In the genomic region with DNA sequence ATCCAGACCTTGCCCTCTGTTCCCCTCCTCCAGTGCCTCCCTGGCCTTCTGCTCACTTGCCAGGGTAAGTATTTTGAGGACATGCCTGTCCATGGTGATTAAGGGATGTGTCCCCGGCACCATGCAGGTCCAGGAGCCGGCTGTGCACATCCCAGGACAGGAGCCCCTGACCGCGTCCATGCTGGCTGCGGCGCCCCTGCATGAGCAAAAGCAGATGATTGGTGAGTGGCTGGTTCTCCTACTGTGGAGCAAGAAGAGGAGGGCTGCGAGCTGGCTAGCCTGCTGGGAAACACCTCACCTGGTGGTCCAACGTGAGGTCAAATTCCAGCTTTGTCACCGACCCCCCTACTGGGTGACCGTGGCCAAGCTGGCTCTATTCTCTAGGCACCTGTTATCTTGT, we compare ENCODE assay signal across 18 cellular contexts. TPM values are rescaled to one million over a fixed set of nuclear protein-coding genes. Genes with fewer than 3 reads are reported as not detected.
A peak's percentile ranks its signal among the peaks of the same experiment; 100 is the strongest.
DNase-seq lines count a peak whose midpoint lies in the region; ATAC-seq, FAIRE-seq and TF ChIP-seq lines count a peak whose summit lies in the region.
"Had no signal": no experiment of that assay in that cellular context is flagged by ENCODE, and none has a peak within 500 bp of the region (broad histone marks: within the 10 kb centered on the region; RNA-seq: fewer than 3 reads in every experiment).

No MANE protein-coding gene starts in this region.

- BruUV-seq in HepG2 (replicated peaks; lab: Mats Ljungman, UMichigan): no TSS peak

- TF ChIP-seq RAD21 in HepG2 (CRISPR knock-in tag; IDR thresholded peaks at IDR 0.05): no peak

- H3K79me2 ChIP-seq in HepG2 (ENCODE audit: insufficient read depth, low read length): no peaks in the 10 kb centered on the region

- H3K36me3 ChIP-seq in HepG2 (replicated peaks in 1 of 2; ENCODE audit: control insufficient read depth in 1 of 2, insufficient read depth in 2 of 2, low read length in 2 of 2) (peaks cover 43 to 86% of the 10 kb centered on the region in 2 experiments), right lobe of liver (peaks cover 0 to 13% (median 2%) of the 10 kb centered on the region in 4 donors), adrenal gland (replicated peaks in 1 of 2) (peaks cover 0 to 8% of the 10 kb centered on the region in 2 donors)

- H3K27me3 ChIP-seq in HepG2 (ENCODE audit: control insufficient read depth in 1 of 2, insufficient read depth in 2 of 2, low read length in 2 of 2) (no peaks in the 10 kb centered on the region), right lobe of liver (no peaks in the 10 kb centered on the region), adrenal gland (no peaks in the 10 kb centered on the region)

- ATAC-seq in HepG2 (no peak), right lobe of liver (no peak), GM19395 (IDR thresholded peaks at IDR 0.05; ENCODE audit: unreplicated experiment) (no peak)
- ATAC-seq in stimulated activated naive B cell treated with anti-CD40 and anti-IgM and Interleukin-4, amounts not matched to agents 10 μg/mL and 1 μg/mL and 100 μg/mL, for 72 hours (replicated peaks): no peak
- ATAC-seq: HCT116 had no signal

- H3K9ac ChIP-seq in HepG2 (ENCODE audit: insufficient read depth, low read depth, low read length): no peak overlapping the region
- H3K9ac ChIP-seq: GM23248 had no signal

- H3K9me3 ChIP-seq in HepG2 (ENCODE audit: low read length) (no peaks in the 10 kb centered on the region), right lobe of liver (no peaks in the 10 kb centered on the region), adrenal gland (replicated peaks in 1 of 3) (no peaks in the 10 kb centered on the region)

- H4K20me1 ChIP-seq in HepG2 (ENCODE audit: insufficient read depth, low read length): no peaks in the 10 kb centered on the region

- H2AFZ ChIP-seq in HepG2 (ENCODE audit: low read length): no peak overlapping the region
- H2AFZ ChIP-seq: GM23248 had no signal

- intact Hi-C loops in HepG2 (cut with micrococcal nuclease; ENCODE audit: unreplicated experiment): no loop called here
- intact Hi-C loops in right lobe of liver (cut with DNase I): no loop called here
- intact Hi-C loops in adrenal gland (cut with DNase I): no loop called here

- 93% methylated on average over 10 of the region's 10 CpGs for WGBS in HepG2 (ENCODE audit: low lambda C conversion rate)
- WGBS in right lobe of liver (ENCODE audit: insufficient coverage, low coverage, low lambda C conversion rate, missing lambda C conversion rate): 100% methylated on average over 1 of the region's 10 CpGs
- WGBS in adrenal gland, 4 donors: 94 to 100% (median 97%) methylated on average over 4 to 10 of the region's 10 CpGs

- TF ChIP-seq EP300 in HepG2 (IDR thresholded peaks at IDR 0.05; ENCODE audit: low read depth in 2 of 2, low read length in 2 of 2) (no peak), HepG2 (CRISPR knock-in tag; IDR thresholded peaks at IDR 0.05; ENCODE audit: borderline replicate concordance) (no peak)

- H3K27me3 Mint-ChIP-seq in nephron progenitor cell (ENCODE audit: low read depth, poor library complexity): no peaks in the 10 kb centered on the region
- no peaks in the 10 kb centered on the region for H3K27me3 Mint-ChIP-seq in stimulated activated naive B cell treated with anti-CD40 and anti-IgM and Interleukin-4, amounts not matched to agents 10 μg/mL and 1 μg/mL and 100 μg/mL, for 72 hours
- H3K27me3 Mint-ChIP-seq: CD4-positive, alpha-beta memory T cell had no signal

- DNase-seq in HepG2 (ENCODE audit: low spot score): no peak
- DNase-seq in right lobe of liver: no peak
- DNase-seq in nephron progenitor cell: no peak
- DNase-seq in stimulated activated naive B cell treated with anti-CD40 and anti-IgM and Interleukin-4, amounts not matched to agents 10 μg/mL and 1 μg/mL and 100 μg/mL, for 72 hours: no peak
- no peak for DNase-seq in adrenal gland
- DNase-seq: C1 segment of cervical spinal cord; Calu3; CD4-positive, alpha-beta memory T cell; COR-L47; DMS53; DMS79 treated with DMSO at 0.1 percent for 48 hours; GF-D8; GM23248; H9 had no signal

- TF ChIP-seq POLR2A in HepG2 (IDR thresholded peaks at IDR 0.05; ENCODE audit: insufficient read depth in 1 of 2, low read depth in 2 of 2, low read length in 2 of 2) (no peak), right lobe of liver (IDR thresholded peaks at IDR 0.05) (no peak), adrenal gland (IDR thresholded peaks at IDR 0.05) (no peak)

- peaks cover 26% of the 10 kb centered on the region for H3K36me3 Mint-ChIP-seq in nephron progenitor cell (ENCODE audit: low read depth)
- H3K36me3 Mint-ChIP-seq in stimulated activated naive B cell treated with anti-CD40 and anti-IgM and Interleukin-4, amounts not matched to agents 10 μg/mL and 1 μg/mL and 100 μg/mL, for 72 hours: peaks cover 40 to 64% of the 10 kb centered on the region in 2 donors

- H3K9me3 Mint-ChIP-seq in nephron progenitor cell: no peaks in the 10 kb centered on the region
- H3K9me3 Mint-ChIP-seq in stimulated activated naive B cell treated with anti-CD40 and anti-IgM and Interleukin-4, amounts not matched to agents 10 μg/mL and 1 μg/mL and 100 μg/mL, for 72 hours: no peaks in the 10 kb centered on the region
- H3K9me3 Mint-ChIP-seq: CD4-positive, alpha-beta memory T cell; H9 had no signal

- FAIRE-seq in HepG2 (lab: Jason Lieb, UNC): no peak
- FAIRE-seq: GM12892, H1 had no signal

- peak overlapping the region; percentile 71 for H3K27ac Mint-ChIP-seq in nephron progenitor cell
- peak overlapping the region; percentile 43 for H3K27ac Mint-ChIP-seq in stimulated activated naive B cell treated with anti-CD40 and anti-IgM and Interleukin-4, amounts not matched to agents 10 μg/mL and 1 μg/mL and 100 μg/mL, for 72 hours

- H3K4me3 ChIP-seq in HepG2 (replicated peaks in 1 of 3; ENCODE audit: insufficient read depth in 1 of 3, low read depth in 2 of 3, low read length in 3 of 3): no peak overlapping the region
- H3K4me3 ChIP-seq in right lobe of liver: no peak overlapping the region
- no peak overlapping the region for H3K4me3 ChIP-seq in adrenal gland
- H3K4me3 ChIP-seq: GM23248 had no signal

- POLR2A ChIA-PET in HepG2 (lab: Yijun Ruan, JAX): no interaction called here

- CTCF ChIA-PET in HepG2 (lab: Yijun Ruan, JAX; ENCODE audit: low intra/inter-chr PET ratio, low total read pairs): no interaction called here

- no peak overlapping the region for H3K4me3 Mint-ChIP-seq in nephron progenitor cell
- H3K4me3 Mint-ChIP-seq in stimulated activated naive B cell treated with anti-CD40 and anti-IgM and Interleukin-4, amounts not matched to agents 10 μg/mL and 1 μg/mL and 100 μg/mL, for 72 hours: no peak overlapping the region
- H3K4me3 Mint-ChIP-seq: CD4-positive, alpha-beta memory T cell; H9 had no signal

- no peaks in the 10 kb centered on the region for H3K4me1 ChIP-seq in HepG2 (ENCODE audit: insufficient read depth, low read length)
- no peaks in the 10 kb centered on the region for H3K4me1 ChIP-seq in right lobe of liver
- H3K4me1 ChIP-seq in adrenal gland (replicated peaks in 1 of 2): no peaks in the 10 kb centered on the region

- in situ Hi-C loops in HepG2 (cut with HindIII; ENCODE audit: extremely low pct_ligation_motif_present, low pct_unique_long_range_greater_than_20kb): no loop called here

- no peak for TF ChIP-seq CTCF in HepG2 (CRISPR knock-in tag; IDR thresholded peaks at IDR 0.05)
- no peak for TF ChIP-seq CTCF in right lobe of liver (IDR thresholded peaks at IDR 0.05)
- no peak for TF ChIP-seq CTCF in nephron progenitor cell (IDR thresholded peaks at IDR 0.05)
- no peak for TF ChIP-seq CTCF in adrenal gland (IDR thresholded peaks at IDR 0.05)

- no peak overlapping the region for H3K4me2 ChIP-seq in HepG2 (ENCODE audit: low read depth, low read length)

- H3K4me1 Mint-ChIP-seq in nephron progenitor cell: no peaks in the 10 kb centered on the region
- H3K4me1 Mint-ChIP-seq in stimulated activated naive B cell treated with anti-CD40 and anti-IgM and Interleukin-4, amounts not matched to agents 10 μg/mL and 1 μg/mL and 100 μg/mL, for 72 hours: peaks cover 0 to 2% of the 10 kb centered on the region in 2 donors
- H3K4me1 Mint-ChIP-seq: H9 had no signal

- no peak overlapping the region for H3K27ac ChIP-seq in HepG2 (ENCODE audit: extremely low read length, insufficient read depth, low read length)
- H3K27ac ChIP-seq in right lobe of liver: no peak overlapping the region
- H3K27ac ChIP-seq in adrenal gland: no peak overlapping the region
- H3K27ac ChIP-seq: GM23248 had no signal

RNA-seq across cellular contexts. Expression of a gene that starts 23.7 kb away (rescaled TPM):
- total RNA-seq in HepG2 (2016; rRNA removed; fragmentation: Illumina TruSeq; extraction: Trizol): 52.0 and 73.0 TPM in 2 replicates
- 6.2 and 6.4 TPM in 2 replicates for total RNA-seq in HepG2 (2016; cell fraction: cytosol; rRNA removed; fragmentation: Illumina TruSeq; extraction: Trizol; ENCODE audit: low read depth)
- 52.3 and 72.3 TPM in 2 replicates for total RNA-seq in HepG2 (2016; cell fraction: insoluble cytoplasmic fraction; rRNA removed; fragmentation: Illumina TruSeq; extraction: Trizol)
- 18.0 and 21.0 TPM in 2 replicates for total RNA-seq in HepG2 (2016; cell fraction: membrane; rRNA removed; fragmentation: Illumina TruSeq; extraction: Trizol)
- 24.9 and 25.7 TPM in 2 replicates for total RNA-seq in HepG2 (2016; cell fraction: nucleus; rRNA removed; fragmentation: Illumina TruSeq; extraction: Trizol)
- 36.2 and 38.3 TPM in 2 replicates for polyA plus RNA-seq in HepG2 (2011; rRNA removed)
- polyA plus RNA-seq in HepG2 (2011; cell fraction: cytosol; rRNA removed): 38.3 and 39.9 TPM in 2 replicates
- 20.9 and 23.3 TPM in 2 replicates for polyA plus RNA-seq in HepG2 (2011; cell fraction: nucleus; rRNA removed)
- polyA plus RNA-seq in HepG2 (2012): 41.6 and 42.7 TPM in 2 replicates
- polyA plus RNA-seq in HepG2 (2016; cell fraction: cytosol; fragmentation: Illumina TruSeq; extraction: Trizol; ENCODE audit: low read depth): 7.7 and 7.8 TPM in 2 replicates
- 102 TPM in 2 replicates for polyA plus RNA-seq in HepG2 (2016; cell fraction: insoluble cytoplasmic fraction; fragmentation: Illumina TruSeq; extraction: Trizol; ENCODE audit: low read depth)
- 17.3 and 19.1 TPM in 2 replicates for polyA plus RNA-seq in HepG2 (2016; cell fraction: membrane; fragmentation: Illumina TruSeq; extraction: Trizol; ENCODE audit: low read depth)
- 45.6 and 46.6 TPM in 2 replicates for polyA plus RNA-seq in HepG2 (2016; cell fraction: nucleus; fragmentation: Illumina TruSeq; extraction: Trizol; ENCODE audit: insufficient read depth, low read depth)
- 23.9 and 48.7 TPM in 2 replicates for polyA minus RNA-seq in HepG2 (2011; rRNA and poly(A)+ RNA removed; ENCODE audit: low replicate concordance)
- polyA minus RNA-seq in HepG2 (2011; cell fraction: cytosol; rRNA and poly(A)+ RNA removed): 11.6 and 12.1 TPM in 2 replicates
- polyA minus RNA-seq in HepG2 (2011; cell fraction: nucleus; rRNA and poly(A)+ RNA removed): 6.8 and 9.1 TPM in 2 replicates
- total RNA-seq in right lobe of liver: 10 to 100 TPM in 3 of 6 experiments, 1 to 10 TPM in 3; 6.7 to 17.7 (median 10.0) TPM
- total RNA-seq in adrenal gland: 10 to 100 TPM; 20.7 to 62.8 (median 48.3) TPM
- 100 to 1,000 TPM in 1 of 3 donors, 10 to 100 TPM in 2; 17.8 to 120 (median 30.7) TPM for polyA plus RNA-seq in adrenal gland

RNA-seq across cellular contexts. Expression of a gene that starts 26.6 kb away (rescaled TPM):
- total RNA-seq in HepG2 (2016; rRNA removed; fragmentation: Illumina TruSeq; extraction: Trizol) (6.4 and 30.8 TPM in 2 replicates), right lobe of liver (10 to 100 TPM in 5 of 6 experiments, 1 to 10 TPM in 1; 8.7 to 40.2 (median 27.7) TPM), adrenal gland (10 to 100 TPM in 5 of 8 donors, 1 to 10 TPM in 3; 2.8 to 31.2 (median 13.1) TPM)
- 8.8 and 10.6 TPM in 2 replicates for total RNA-seq in HepG2 (2016; cell fraction: cytosol; rRNA removed; fragmentation: Illumina TruSeq; extraction: Trizol; ENCODE audit: low read depth)
- 7.2 and 30.6 TPM in 2 replicates for total RNA-seq in HepG2 (2016; cell fraction: insoluble cytoplasmic fraction; rRNA removed; fragmentation: Illumina TruSeq; extraction: Trizol)
- 7.7 TPM in 2 replicates for total RNA-seq in HepG2 (2016; cell fraction: membrane; rRNA removed; fragmentation: Illumina TruSeq; extraction: Trizol)
- 68.7 and 74.6 TPM in 2 replicates for total RNA-seq in HepG2 (2016; cell fraction: nucleus; rRNA removed; fragmentation: Illumina TruSeq; extraction: Trizol)
- polyA plus RNA-seq in HepG2 (2011; rRNA removed) (252 and 283 TPM in 2 replicates), adrenal gland (10 to 100 TPM in 2 of 3 donors, 1 to 10 TPM in 1; 3.9 to 90.3 (median 69.5) TPM)
- polyA plus RNA-seq in HepG2 (2011; cell fraction: cytosol; rRNA removed): 48.8 and 52.2 TPM in 2 replicates
- polyA plus RNA-seq in HepG2 (2011; cell fraction: nucleus; rRNA removed): 1,815 and 1,864 TPM in 2 replicates
- 109 and 110 TPM in 2 replicates for polyA plus RNA-seq in HepG2 (2012)
- 3.4 TPM in 2 replicates for polyA plus RNA-seq in HepG2 (2016; cell fraction: cytosol; fragmentation: Illumina TruSeq; extraction: Trizol; ENCODE audit: low read depth)
- polyA plus RNA-seq in HepG2 (2016; cell fraction: insoluble cytoplasmic fraction; fragmentation: Illumina TruSeq; extraction: Trizol; ENCODE audit: low read depth): 8.9 and 10.9 TPM in 2 replicates
- 4.4 and 4.6 TPM in 2 replicates for polyA plus RNA-seq in HepG2 (2016; cell fraction: membrane; fragmentation: Illumina TruSeq; extraction: Trizol; ENCODE audit: low read depth)
- polyA plus RNA-seq in HepG2 (2016; cell fraction: nucleus; fragmentation: Illumina TruSeq; extraction: Trizol; ENCODE audit: insufficient read depth, low read depth): 374 and 409 TPM in 2 replicates
- 12.6 and 64.0 TPM in 2 replicates for polyA minus RNA-seq in HepG2 (2011; rRNA and poly(A)+ RNA removed; ENCODE audit: low replicate concordance)
- polyA minus RNA-seq in HepG2 (2011; cell fraction: cytosol; rRNA and poly(A)+ RNA removed): 10.6 and 12.0 TPM in 2 replicates
- 250 and 264 TPM in 2 replicates for polyA minus RNA-seq in HepG2 (2011; cell fraction: nucleus; rRNA and poly(A)+ RNA removed)

RNA-seq across cellular contexts. Expression of a gene that starts 29.8 kb away (rescaled TPM):
- total RNA-seq in HepG2 (2016; rRNA removed; fragmentation: Illumina TruSeq; extraction: Trizol) (38.3 and 61.4 TPM in 2 replicates), right lobe of liver (10 to 100 TPM in 5 of 6 experiments, 1 to 10 TPM in 1; 9.7 to 17.5 (median 13.4) TPM), adrenal gland (10 to 100 TPM; 15.0 to 39.3 (median 32.7) TPM)
- total RNA-seq in HepG2 (2016; cell fraction: cytosol; rRNA removed; fragmentation: Illumina TruSeq; extraction: Trizol; ENCODE audit: low read depth): 7.6 and 8.4 TPM in 2 replicates
- total RNA-seq in HepG2 (2016; cell fraction: insoluble cytoplasmic fraction; rRNA removed; fragmentation: Illumina TruSeq; extraction: Trizol): 38.6 and 51.4 TPM in 2 replicates
- total RNA-seq in HepG2 (2016; cell fraction: membrane; rRNA removed; fragmentation: Illumina TruSeq; extraction: Trizol): 17.0 and 19.2 TPM in 2 replicates
- 46.5 and 48.3 TPM in 2 replicates for total RNA-seq in HepG2 (2016; cell fraction: nucleus; rRNA removed; fragmentation: Illumina TruSeq; extraction: Trizol)
- polyA plus RNA-seq in HepG2 (2011; rRNA removed) (21.2 and 25.6 TPM in 2 replicates), adrenal gland (10 to 100 TPM in 2 of 3 donors, 1 to 10 TPM in 1; 7.1 to 24.6 (median 11.1) TPM)
- 11.6 and 16.8 TPM in 2 replicates for polyA plus RNA-seq in HepG2 (2011; cell fraction: cytosol; rRNA removed)
- 14.7 and 18.6 TPM in 2 replicates for polyA plus RNA-seq in HepG2 (2011; cell fraction: nucleus; rRNA removed)
- 16.8 and 20.4 TPM in 2 replicates for polyA plus RNA-seq in HepG2 (2012)
- 1.2 TPM in 2 replicates for polyA plus RNA-seq in HepG2 (2016; cell fraction: cytosol; fragmentation: Illumina TruSeq; extraction: Trizol; ENCODE audit: low read depth)
- 34.7 and 38.5 TPM in 2 replicates for polyA plus RNA-seq in HepG2 (2016; cell fraction: insoluble cytoplasmic fraction; fragmentation: Illumina TruSeq; extraction: Trizol; ENCODE audit: low read depth)
- polyA plus RNA-seq in HepG2 (2016; cell fraction: membrane; fragmentation: Illumina TruSeq; extraction: Trizol; ENCODE audit: low read depth): 4.8 and 5.6 TPM in 2 replicates
- polyA plus RNA-seq in HepG2 (2016; cell fraction: nucleus; fragmentation: Illumina TruSeq; extraction: Trizol; ENCODE audit: insufficient read depth, low read depth): 40.8 and 44.8 TPM in 2 replicates
- 23.3 and 33.6 TPM in 2 replicates for polyA minus RNA-seq in HepG2 (2011; rRNA and poly(A)+ RNA removed; ENCODE audit: low replicate concordance)
- polyA minus RNA-seq in HepG2 (2011; cell fraction: cytosol; rRNA and poly(A)+ RNA removed): 18.8 and 20.9 TPM in 2 replicates
- polyA minus RNA-seq in HepG2 (2011; cell fraction: nucleus; rRNA and poly(A)+ RNA removed): 67.3 and 85.4 TPM in 2 replicates

RNA-seq across cellular contexts. Expression of a gene that starts 51.0 kb away (rescaled TPM):
- 121 and 184 TPM in 2 replicates for total RNA-seq in HepG2 (2016; rRNA removed; fragmentation: Illumina TruSeq; extraction: Trizol)
- total RNA-seq in HepG2 (2016; cell fraction: cytosol; rRNA removed; fragmentation: Illumina TruSeq; extraction: Trizol; ENCODE audit: low read depth): 13.1 and 14.3 TPM in 2 replicates
- 123 and 180 TPM in 2 replicates for total RNA-seq in HepG2 (2016; cell fraction: insoluble cytoplasmic fraction; rRNA removed; fragmentation: Illumina TruSeq; extraction: Trizol)
- 60.9 and 62.9 TPM in 2 replicates for total RNA-seq in HepG2 (2016; cell fraction: membrane; rRNA removed; fragmentation: Illumina TruSeq; extraction: Trizol)
- 79.4 and 83.5 TPM in 2 replicates for total RNA-seq in HepG2 (2016; cell fraction: nucleus; rRNA removed; fragmentation: Illumina TruSeq; extraction: Trizol)
- polyA plus RNA-seq in HepG2 (2011; rRNA removed): 64.0 and 77.2 TPM in 2 replicates
- 41.7 and 66.1 TPM in 2 replicates for polyA plus RNA-seq in HepG2 (2011; cell fraction: cytosol; rRNA removed)
- 28.9 and 37.6 TPM in 2 replicates for polyA plus RNA-seq in HepG2 (2011; cell fraction: nucleus; rRNA removed)
- polyA plus RNA-seq in HepG2 (2012): 122 and 130 TPM in 2 replicates
- 22.2 and 23.8 TPM in 2 replicates for polyA plus RNA-seq in HepG2 (2016; cell fraction: cytosol; fragmentation: Illumina TruSeq; extraction: Trizol; ENCODE audit: low read depth)
- polyA plus RNA-seq in HepG2 (2016; cell fraction: insoluble cytoplasmic fraction; fragmentation: Illumina TruSeq; extraction: Trizol; ENCODE audit: low read depth): 254 and 256 TPM in 2 replicates
- 47.1 and 50.3 TPM in 2 replicates for polyA plus RNA-seq in HepG2 (2016; cell fraction: membrane; fragmentation: Illumina TruSeq; extraction: Trizol; ENCODE audit: low read depth)
- polyA plus RNA-seq in HepG2 (2016; cell fraction: nucleus; fragmentation: Illumina TruSeq; extraction: Trizol; ENCODE audit: insufficient read depth, low read depth): 121 and 126 TPM in 2 replicates
- polyA minus RNA-seq in HepG2 (2011; rRNA and poly(A)+ RNA removed; ENCODE audit: low replicate concordance): 22.5 and 46.6 TPM in 2 replicates
- 38.2 and 43.5 TPM in 2 replicates for polyA minus RNA-seq in HepG2 (2011; cell fraction: cytosol; rRNA and poly(A)+ RNA removed)
- 64.2 and 67.4 TPM in 2 replicates for polyA minus RNA-seq in HepG2 (2011; cell fraction: nucleus; rRNA and poly(A)+ RNA removed)
- 10 to 100 TPM; 48.7 to 71.1 (median 54.5) TPM for total RNA-seq in right lobe of liver
- total RNA-seq in adrenal gland: 100 to 1,000 TPM; 109 to 207 (median 152) TPM
- 100 to 1,000 TPM in 1 of 3 donors, 10 to 100 TPM in 2; 53.1 to 293 (median 74.4) TPM for polyA plus RNA-seq in adrenal gland
